In the genomic region with DNA sequence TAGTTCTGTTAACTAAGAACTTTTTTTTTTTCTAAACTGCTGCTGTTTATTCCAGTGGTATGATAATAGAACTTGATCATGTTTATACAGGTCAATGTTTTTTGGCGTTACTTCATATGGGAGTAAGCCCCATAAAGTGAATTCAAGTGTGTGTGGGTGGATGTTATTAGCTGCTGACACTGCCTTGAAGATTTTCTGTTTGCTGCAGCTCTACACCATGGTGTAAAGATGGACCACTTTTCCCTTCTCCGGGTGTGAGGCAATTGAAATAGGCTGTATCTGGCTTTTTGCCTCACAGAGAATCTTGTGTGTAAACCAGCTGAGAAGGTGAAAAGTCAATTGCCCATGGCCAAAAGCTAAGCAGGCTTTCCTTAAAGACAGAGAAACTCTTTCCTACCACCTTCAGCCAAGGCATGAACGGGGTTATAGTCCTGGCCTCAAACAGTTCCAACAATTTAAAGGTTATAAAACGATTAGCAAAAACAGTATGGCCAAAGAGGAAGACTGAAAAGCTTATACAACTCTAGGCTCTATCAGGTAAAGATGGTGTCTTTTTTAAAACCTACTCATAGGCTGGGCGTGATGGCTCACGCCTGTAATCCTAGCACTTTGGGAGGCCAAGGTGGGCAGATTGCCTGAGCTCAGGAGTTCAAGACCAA, we compare ENCODE assay signal across 12 cellular contexts. TPM values are rescaled to one million over a fixed set of nuclear protein-coding genes. Genes with fewer than 3 reads are reported as not detected.
DNase-seq lines count a peak whose midpoint lies in the region; ATAC-seq, FAIRE-seq and TF ChIP-seq lines count a peak whose summit lies in the region.
"Had no signal": no experiment of that assay in that cellular context is flagged by ENCODE, and none has a peak within 500 bp of the region (broad histone marks: within the 10 kb centered on the region; RNA-seq: fewer than 3 reads in every experiment).

No MANE protein-coding gene starts in this region.

- H3K4me2 ChIP-seq in A549 = 0 out of 3 replicates have a peak overlapping the region, but pooled peaks have one; percentile 3

- H3K4me3 ChIP-seq in A549 (no peak overlapping the region), fibroblast of mammary gland (ENCODE audit: control insufficient read depth, low read depth, low read length) (no peak overlapping the region)
- H3K4me3 ChIP-seq: left lung had no signal

- no peak for ATAC-seq in A549
- ATAC-seq in GM18867 (IDR thresholded peaks at IDR 0.05; ENCODE audit: unreplicated experiment) = peak; percentile 21
- no peak for ATAC-seq in GM19324 (IDR thresholded peaks at IDR 0.05; ENCODE audit: low FRiP score, unreplicated experiment)
- ATAC-seq: right cardiac atrium had no signal

- TF ChIP-seq EP300 in A549 (IDR thresholded peaks at IDR 0.05) = no peak

- TF ChIP-seq CTCF in A549 (IDR thresholded peaks at IDR 0.05) (no peak), RWPE1 (conservative IDR thresholded peaks at IDR 0.05; ENCODE audit: low read depth) (no peak), fibroblast of mammary gland (conservative IDR thresholded peaks at IDR 0.05; ENCODE audit: control insufficient read depth, insufficient read depth, low read depth, low read length) (no peak)

- peaks cover 7% of the 10 kb centered on the region for H3K4me1 ChIP-seq in A549

- no peaks in the 10 kb centered on the region for H3K9me3 ChIP-seq in A549
- H3K9me3 ChIP-seq: left lung had no signal

- CTCF ChIA-PET in A549 (lab: Yijun Ruan, JAX) (interaction anchor here (0.9 to 1.7 kb wide), 2 partner anchors 35 to 36 kb away, joined by 6 to 9 read pairs; no protein-coding TSS in a partner anchor), RWPE1 (lab: Yijun Ruan, JAX) (interaction anchor here (0.7 to 0.9 kb wide), 3 partner anchors 33 to 602 kb away, joined by 3 to 4 read pairs (median 4); no protein-coding TSS in a partner anchor)

- 73% methylated on average over 6 of the region's 6 CpGs for whole genome bisulfite sequencing in A549 (ENCODE audit: missing lambda C conversion rate)

- H3K27ac ChIP-seq in A549 (no peak overlapping the region), RWPE1 (peak overlapping the region; percentile 81)
- H3K27ac ChIP-seq: left lung had no signal

- no peak for FAIRE-seq in A549 (lab: Jason Lieb, UNC)

- TF ChIP-seq POLR2A in A549 (IDR thresholded peaks at IDR 0.05; ENCODE audit: low read length) = no peak

- DNase-seq in A549 (ENCODE audit: low read depth in 1 of 2, low spot score in 1 of 2) (no peak), RWPE1 (ENCODE audit: low spot score) (peak; percentile 31), fibroblast of mammary gland (ENCODE audit: low read depth) (peak; percentile 54), AG08396 (ENCODE audit: low spot score) (no peak), NCI-H2171 treated with DMSO at 0.1 percent for 48 hours (lab: John Stamatoyannopoulos, UW) (no peak), globus pallidus (ENCODE audit: low spot score) (no peak)
- DNase-seq: C1 segment of cervical spinal cord; effector CD8-positive, alpha-beta T cell; right cardiac atrium had no signal

- TF ChIP-seq RAD21 in A549 (conservative IDR thresholded peaks at IDR 0.05 in 1 of 2, IDR thresholded peaks at IDR 0.05 in 1 of 2) = no peak

- POLR2A ChIA-PET in A549 (lab: Yijun Ruan, JAX) (interaction anchor here (0.7 kb wide), 1 partner anchor 103 kb away, joined by 4 read pairs; no protein-coding TSS in a partner anchor), RWPE1 (lab: Yijun Ruan, JAX; ENCODE audit: low non-redundant PET) (no interaction called here)

TF ChIP-seq in A549, 52 proteins besides CTCF, POLR2A, EP300 and RAD21:
- TF ChIP-seq RCOR1 (IDR thresholded peaks at IDR 0.05; ENCODE audit: low read depth, low read length) = no peak
- TF ChIP-seq, protein P1, sequence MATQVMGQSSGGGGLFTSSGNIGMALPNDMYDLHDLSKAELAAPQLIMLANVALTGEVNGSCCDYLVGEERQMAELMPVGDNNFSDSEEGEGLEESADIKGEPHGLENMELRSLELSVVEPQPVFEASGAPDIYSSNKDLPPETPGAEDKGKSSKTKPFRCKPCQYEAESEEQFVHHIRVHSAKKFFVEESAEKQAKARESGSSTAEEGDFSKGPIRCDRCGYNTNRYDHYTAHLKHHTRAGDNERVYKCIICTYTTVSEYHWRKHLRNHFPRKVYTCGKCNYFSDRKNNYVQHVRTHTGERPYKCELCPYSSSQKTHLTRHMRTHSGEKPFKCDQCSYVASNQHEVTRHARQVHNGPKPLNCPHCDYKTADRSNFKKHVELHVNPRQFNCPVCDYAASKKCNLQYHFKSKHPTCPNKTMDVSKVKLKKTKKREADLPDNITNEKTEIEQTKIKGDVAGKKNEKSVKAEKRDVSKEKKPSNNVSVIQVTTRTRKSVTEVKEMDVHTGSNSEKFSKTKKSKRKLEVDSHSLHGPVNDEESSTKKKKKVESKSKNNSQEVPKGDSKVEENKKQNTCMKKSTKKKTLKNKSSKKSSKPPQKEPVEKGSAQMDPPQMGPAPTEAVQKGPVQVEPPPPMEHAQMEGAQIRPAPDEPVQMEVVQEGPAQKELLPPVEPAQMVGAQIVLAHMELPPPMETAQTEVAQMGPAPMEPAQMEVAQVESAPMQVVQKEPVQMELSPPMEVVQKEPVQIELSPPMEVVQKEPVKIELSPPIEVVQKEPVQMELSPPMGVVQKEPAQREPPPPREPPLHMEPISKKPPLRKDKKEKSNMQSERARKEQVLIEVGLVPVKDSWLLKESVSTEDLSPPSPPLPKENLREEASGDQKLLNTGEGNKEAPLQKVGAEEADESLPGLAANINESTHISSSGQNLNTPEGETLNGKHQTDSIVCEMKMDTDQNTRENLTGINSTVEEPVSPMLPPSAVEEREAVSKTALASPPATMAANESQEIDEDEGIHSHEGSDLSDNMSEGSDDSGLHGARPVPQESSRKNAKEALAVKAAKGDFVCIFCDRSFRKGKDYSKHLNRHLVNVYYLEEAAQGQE (IDR thresholded peaks at IDR 0.05) = no peak
- no peak for TF ChIP-seq KDM1A (IDR thresholded peaks at IDR 0.05; ENCODE audit: low read depth)
- no peak for TF ChIP-seq ZSCAN20 (CRISPR knock-in tag; IDR thresholded peaks at IDR 0.05)
- no peak for TF ChIP-seq NFE2L2 (conservative IDR thresholded peaks at IDR 0.05; ENCODE audit: low read length)
- TF ChIP-seq HOXB13 (CRISPR knock-in tag; IDR thresholded peaks at IDR 0.05; ENCODE audit: low read depth) = no peak
- TF ChIP-seq GATA3 (IDR thresholded peaks at IDR 0.05; ENCODE audit: borderline replicate concordance) = no peak
- TF ChIP-seq, protein P2, sequence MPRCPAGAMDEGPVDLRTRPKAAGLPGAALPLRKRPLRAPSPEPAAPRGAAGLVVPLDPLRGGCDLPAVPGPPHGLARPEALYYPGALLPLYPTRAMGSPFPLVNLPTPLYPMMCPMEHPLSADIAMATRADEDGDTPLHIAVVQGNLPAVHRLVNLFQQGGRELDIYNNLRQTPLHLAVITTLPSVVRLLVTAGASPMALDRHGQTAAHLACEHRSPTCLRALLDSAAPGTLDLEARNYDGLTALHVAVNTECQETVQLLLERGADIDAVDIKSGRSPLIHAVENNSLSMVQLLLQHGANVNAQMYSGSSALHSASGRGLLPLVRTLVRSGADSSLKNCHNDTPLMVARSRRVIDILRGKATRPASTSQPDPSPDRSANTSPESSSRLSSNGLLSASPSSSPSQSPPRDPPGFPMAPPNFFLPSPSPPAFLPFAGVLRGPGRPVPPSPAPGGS (IDR thresholded peaks at IDR 0.05) = no peak
- TF ChIP-seq, protein P3, sequence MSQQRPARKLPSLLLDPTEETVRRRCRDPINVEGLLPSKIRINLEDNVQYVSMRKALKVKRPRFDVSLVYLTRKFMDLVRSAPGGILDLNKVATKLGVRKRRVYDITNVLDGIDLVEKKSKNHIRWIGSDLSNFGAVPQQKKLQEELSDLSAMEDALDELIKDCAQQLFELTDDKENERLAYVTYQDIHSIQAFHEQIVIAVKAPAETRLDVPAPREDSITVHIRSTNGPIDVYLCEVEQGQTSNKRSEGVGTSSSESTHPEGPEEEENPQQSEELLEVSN (IDR thresholded peaks at IDR 0.05; ENCODE audit: borderline replicate concordance, low read depth) = no peak
- no peak for TF ChIP-seq RARB (CRISPR knock-in tag; IDR thresholded peaks at IDR 0.05)

RNA-seq across cellular contexts. Expression of a gene that starts 33.9 kb away (rescaled TPM):
- polyA plus RNA-seq in A549 (2011; rRNA removed) = 12.0 and 15.5 TPM in 2 replicates
- 1.3 and 1.4 TPM in 2 replicates for polyA plus RNA-seq in A549 (2012; cell fraction: cytosol; rRNA removed)
- 2.9 and 3.7 TPM in 2 replicates for polyA plus RNA-seq in A549 (2012; cell fraction: nucleus; rRNA removed)
- polyA plus RNA-seq in A549 (2017; fragmentation: RNase III; extraction: RNeasy Plus Mini Kit Qiagen cat#74134 plus additional on column Dnase treatment) = 3.1 to 5.0 TPM (median 3.6 TPM) in 3 replicates
- 85.4 and 102 TPM in 2 replicates for polyA minus RNA-seq in A549 (2011; rRNA and poly(A)+ RNA removed)

Comparison
In these comparisons a context has a peak if more than half of its experiments do, and no peak if none do; other contexts are left out.
1. DNase-seq: peak in RWPE1 (single experiment) and fibroblast of mammary gland (single experiment); none in A549 (0 of 2), AG08396 (single experiment), NCI-H2171 treated with DMSO at 0.1 percent for 48 hours (single experiment) and globus pallidus (single experiment).